Comparison of ENCODE assay signal across 15 cellular contexts in genomic region chr17:82823004-82823403, GRCh38. TPM values are rescaled to one million over a fixed set of nuclear protein-coding genes. Genes with fewer than 3 reads are reported as not detected.
A peak's percentile ranks its signal among the peaks of the same experiment; 100 is the strongest.
DNase-seq lines count a peak whose midpoint lies in the region; TF ChIP-seq lines count a peak whose summit lies in the region.
"Had no signal": no experiment of that assay in that cellular context is flagged by ENCODE, and none has a peak within 500 bp of the region (broad histone marks: within the 10 kb centered on the region; RNA-seq: fewer than 3 reads in every experiment).

No MANE protein-coding gene starts in this region.

- peak; percentile 20; the same call in 1 of the 2 replicates for TF ChIP-seq CTCF in LNCAP (IDR thresholded peaks at IDR 0.05)

- POLR2A ChIA-PET in activated CD4-positive, alpha-beta memory T cell treated with anti-CD3 and anti-CD28 coated beads, Interleukin-2, amount 10 ng/mL, durations not matched to agents 7 days and 5 days (lab: Charles Lee) = no interaction called here

- H3K9me3 Mint-ChIP-seq in activated CD4-positive, alpha-beta memory T cell treated with anti-CD3 and anti-CD28 coated beads, Interleukin-2, amount 10 ng/mL, durations not matched to agents 7 days and 5 days = peaks cover 11% of the 10 kb centered on the region

- no peak overlapping the region for H3K27ac Mint-ChIP-seq in activated CD4-positive, alpha-beta memory T cell treated with anti-CD3 and anti-CD28 coated beads, Interleukin-2, amount 10 ng/mL, durations not matched to agents 7 days and 5 days

- CTCF ChIA-PET in activated CD4-positive, alpha-beta memory T cell treated with anti-CD3 and anti-CD28 coated beads, Interleukin-2, amount 10 ng/mL, durations not matched to agents 7 days and 5 days (lab: Charles Lee) = no interaction called here

- H3K4me1 Mint-ChIP-seq in activated CD4-positive, alpha-beta memory T cell treated with anti-CD3 and anti-CD28 coated beads, Interleukin-2, amount 10 ng/mL, durations not matched to agents 7 days and 5 days = no peaks in the 10 kb centered on the region

- intact Hi-C loops in posterior vena cava (cut with DNase I) = no loop called here

- H3K4me3 Mint-ChIP-seq in activated CD4-positive, alpha-beta memory T cell treated with anti-CD3 and anti-CD28 coated beads, Interleukin-2, amount 10 ng/mL, durations not matched to agents 7 days and 5 days = no peak overlapping the region

- H3K36me3 Mint-ChIP-seq in activated CD4-positive, alpha-beta memory T cell treated with anti-CD3 and anti-CD28 coated beads, Interleukin-2, amount 10 ng/mL, durations not matched to agents 7 days and 5 days (ENCODE audit: low read depth) = peaks cover 48% of the 10 kb centered on the region

- H3K27me3 Mint-ChIP-seq in activated CD4-positive, alpha-beta memory T cell treated with anti-CD3 and anti-CD28 coated beads, Interleukin-2, amount 10 ng/mL, durations not matched to agents 7 days and 5 days = no peaks in the 10 kb centered on the region

- DNase-seq in DMS53 (lab: John Stamatoyannopoulos, UW) (peak; percentile 28), DMS53 treated with DMSO at 0.1 percent for 48 hours (lab: John Stamatoyannopoulos, UW; ENCODE audit: unreplicated experiment) (no peak), dermis blood vessel endothelial cell (peak; percentile 17), posterior vena cava (ENCODE audit: low spot score) (peak; percentile 80), retina (no peak)
- DNase-seq in stimulated activated CD4-positive, alpha-beta T cell treated with anti-CD3 and anti-CD28 coated beads, Interleukin-2, amount 100 ng/mL, for 24 hours = no peak
- DNase-seq in activated CD4-positive, alpha-beta memory T cell treated with anti-CD3 and anti-CD28 coated beads, Interleukin-2, amount 10 ng/mL, durations not matched to agents 7 days and 5 days = no peak
- DNase-seq: activated CD8-positive, alpha-beta memory T cell treated with anti-CD3 and anti-CD28 coated beads, Interleukin-2, amount 50 U/mL, for 48 hours; NCI-H2081; Peyer's patch; stimulated activated naive CD4-positive, alpha-beta T cell had no signal

RNA-seq across cellular contexts. Expression of gene ZNF750, which starts 16.8 kb away (rescaled TPM):
- total RNA-seq in dermis blood vessel endothelial cell (0.05 TPM in 1 of 2 replicates, not detected in the other), posterior vena cava (not detected)
- total RNA-seq in activated CD4-positive, alpha-beta memory T cell treated with anti-CD3 and anti-CD28 coated beads, Interleukin-2, amount 10 ng/mL, durations not matched to agents 7 days and 5 days = not detected
- total RNA-seq: A172, ascending aorta, esophagus muscularis mucosa, Peyer's patch had no signal

Comparison
In these comparisons a context has a peak if more than half of its experiments do, and no peak if none do; other contexts are left out.
1. DNase-seq: peak in DMS53 (single experiment), dermis blood vessel endothelial cell (single experiment) and posterior vena cava (single experiment); none in DMS53 treated with DMSO at 0.1 percent for 48 hours (single experiment), stimulated activated CD4-positive, alpha-beta T cell treated with anti-CD3 and anti-CD28 coated beads, Interleukin-2, amount 100 ng/mL, for 24 hours (0 of 2), retina (single experiment) and activated CD4-positive, alpha-beta memory T cell treated with anti-CD3 and anti-CD28 coated beads, Interleukin-2, amount 10 ng/mL, durations not matched to agents 7 days and 5 days (single experiment).